ENCODE assay signal across 1 cellular context in the genomic region with DNA sequence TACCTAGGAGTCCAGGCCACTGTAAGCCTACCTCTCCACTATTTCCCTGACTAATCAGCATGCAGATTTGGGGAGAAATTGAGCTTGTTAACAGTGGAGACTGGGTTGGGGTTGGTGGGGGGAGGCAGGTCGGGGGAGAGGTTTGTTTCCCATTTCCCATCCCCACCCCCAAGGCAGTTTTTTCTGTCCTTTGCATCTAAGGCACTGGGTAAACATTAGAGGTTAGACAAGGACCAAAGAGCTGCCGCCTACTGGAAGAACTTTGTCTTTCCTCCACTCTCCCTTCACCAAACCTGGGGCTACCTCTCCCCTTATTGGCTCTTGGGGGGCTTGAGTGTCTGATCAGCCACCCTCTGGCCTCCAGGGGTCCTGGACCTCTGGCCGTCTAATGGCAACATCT.
TF ChIP-seq lines count a peak whose summit lies in the region.

No MANE protein-coding gene starts in this region.

TF ChIP-seq in GM12878, 131 proteins besides CTCF, POLR2A, EP300 and RAD21 (continued from another document):
- TF ChIP-seq, protein P1, sequence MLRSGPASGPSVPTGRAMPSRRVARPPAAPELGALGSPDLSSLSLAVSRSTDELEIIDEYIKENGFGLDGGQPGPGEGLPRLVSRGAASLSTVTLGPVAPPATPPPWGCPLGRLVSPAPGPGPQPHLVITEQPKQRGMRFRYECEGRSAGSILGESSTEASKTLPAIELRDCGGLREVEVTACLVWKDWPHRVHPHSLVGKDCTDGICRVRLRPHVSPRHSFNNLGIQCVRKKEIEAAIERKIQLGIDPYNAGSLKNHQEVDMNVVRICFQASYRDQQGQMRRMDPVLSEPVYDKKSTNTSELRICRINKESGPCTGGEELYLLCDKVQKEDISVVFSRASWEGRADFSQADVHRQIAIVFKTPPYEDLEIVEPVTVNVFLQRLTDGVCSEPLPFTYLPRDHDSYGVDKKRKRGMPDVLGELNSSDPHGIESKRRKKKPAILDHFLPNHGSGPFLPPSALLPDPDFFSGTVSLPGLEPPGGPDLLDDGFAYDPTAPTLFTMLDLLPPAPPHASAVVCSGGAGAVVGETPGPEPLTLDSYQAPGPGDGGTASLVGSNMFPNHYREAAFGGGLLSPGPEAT (IDR thresholded peaks at IDR 0.05; ENCODE audit: low read depth): 0 out of 2 replicates have a peak, but pooled peaks have one; percentile 25
- TF ChIP-seq, protein P2, sequence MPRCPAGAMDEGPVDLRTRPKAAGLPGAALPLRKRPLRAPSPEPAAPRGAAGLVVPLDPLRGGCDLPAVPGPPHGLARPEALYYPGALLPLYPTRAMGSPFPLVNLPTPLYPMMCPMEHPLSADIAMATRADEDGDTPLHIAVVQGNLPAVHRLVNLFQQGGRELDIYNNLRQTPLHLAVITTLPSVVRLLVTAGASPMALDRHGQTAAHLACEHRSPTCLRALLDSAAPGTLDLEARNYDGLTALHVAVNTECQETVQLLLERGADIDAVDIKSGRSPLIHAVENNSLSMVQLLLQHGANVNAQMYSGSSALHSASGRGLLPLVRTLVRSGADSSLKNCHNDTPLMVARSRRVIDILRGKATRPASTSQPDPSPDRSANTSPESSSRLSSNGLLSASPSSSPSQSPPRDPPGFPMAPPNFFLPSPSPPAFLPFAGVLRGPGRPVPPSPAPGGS (IDR thresholded peaks at IDR 0.05; ENCODE audit: borderline replicate concordance, insufficient read depth, low read depth, low read length, poor library complexity, severe bottlenecking): no peak
- TF ChIP-seq RCOR1 (conservative IDR thresholded peaks at IDR 0.05; ENCODE audit: low read depth, low read length) (no peak), CHD2 (IDR thresholded peaks at IDR 0.05; ENCODE audit: borderline replicate concordance, low read depth, low read length) (0 out of 2 replicates have a peak, but pooled peaks have one; percentile 47), IKZF2 (IDR thresholded peaks at IDR 0.05) (peak; percentile 31 to 36; a peak in 2 of 4 replicates), SMC3 (IDR thresholded peaks at IDR 0.05; ENCODE audit: borderline replicate concordance, low read length) (peak; percentile 53; the same call in 1 of the 2 replicates), EZH2 (IDR thresholded peaks at IDR 0.05; ENCODE audit: borderline replicate concordance, control insufficient read depth, low read depth, low read length) (no peak)
- TF ChIP-seq, protein P3, sequence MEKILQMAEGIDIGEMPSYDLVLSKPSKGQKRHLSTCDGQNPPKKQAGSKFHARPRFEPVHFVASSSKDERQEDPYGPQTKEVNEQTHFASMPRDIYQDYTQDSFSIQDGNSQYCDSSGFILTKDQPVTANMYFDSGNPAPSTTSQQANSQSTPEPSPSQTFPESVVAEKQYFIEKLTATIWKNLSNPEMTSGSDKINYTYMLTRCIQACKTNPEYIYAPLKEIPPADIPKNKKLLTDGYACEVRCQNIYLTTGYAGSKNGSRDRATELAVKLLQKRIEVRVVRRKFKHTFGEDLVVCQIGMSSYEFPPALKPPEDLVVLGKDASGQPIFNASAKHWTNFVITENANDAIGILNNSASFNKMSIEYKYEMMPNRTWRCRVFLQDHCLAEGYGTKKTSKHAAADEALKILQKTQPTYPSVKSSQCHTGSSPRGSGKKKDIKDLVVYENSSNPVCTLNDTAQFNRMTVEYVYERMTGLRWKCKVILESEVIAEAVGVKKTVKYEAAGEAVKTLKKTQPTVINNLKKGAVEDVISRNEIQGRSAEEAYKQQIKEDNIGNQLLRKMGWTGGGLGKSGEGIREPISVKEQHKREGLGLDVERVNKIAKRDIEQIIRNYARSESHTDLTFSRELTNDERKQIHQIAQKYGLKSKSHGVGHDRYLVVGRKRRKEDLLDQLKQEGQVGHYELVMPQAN (conservative IDR thresholded peaks at IDR 0.05): 0 out of 2 replicates have a peak, but pooled peaks have one; percentile 33
